Comparison of ENCODE assay signal across 1 cellular context in the genomic region with DNA sequence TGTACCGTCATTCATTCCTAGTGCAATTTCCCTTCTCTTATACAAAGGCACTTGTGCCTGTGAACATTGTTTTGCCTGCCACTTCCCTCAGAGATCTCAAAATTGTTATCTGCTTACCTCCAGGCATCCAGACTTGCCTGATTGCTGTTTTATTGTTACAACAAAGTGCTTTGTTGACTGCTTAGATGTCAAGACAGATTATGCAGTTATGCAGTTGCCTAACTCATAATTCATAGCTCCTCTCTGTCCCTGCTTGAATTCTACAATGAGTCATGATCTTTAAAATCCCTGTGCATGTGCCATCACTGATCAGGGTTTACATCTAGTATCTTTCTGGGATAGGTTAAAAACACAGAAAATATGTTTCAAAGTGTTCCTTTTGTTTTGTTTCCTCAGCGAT.
A peak's percentile ranks its signal among the peaks of the same experiment; 100 is the strongest.
TF ChIP-seq lines count a peak whose summit lies in the region.

No MANE protein-coding gene starts in this region.

TF ChIP-seq in HEK293, 187 proteins besides CTCF, POLR2A, EP300 and RAD21 (continued from another document):
- TF ChIP-seq ZNF530 (tag by site-specific recombination; IDR thresholded peaks at IDR 0.05; ENCODE audit: low read depth) (no peak), SCRT2 (tag by site-specific recombination; IDR thresholded peaks at IDR 0.05) (no peak), ZNF473 (tag by site-specific recombination; IDR thresholded peaks at IDR 0.05) (no peak), OSR2 (tag by site-specific recombination; IDR thresholded peaks at IDR 0.05) (peak; percentile 61), ZSCAN30 (tag by site-specific recombination; IDR thresholded peaks at IDR 0.05) (no peak), REPIN1 (tag by site-specific recombination; IDR thresholded peaks at IDR 0.05; ENCODE audit: low read depth) (no peak), EGR2 (tag by site-specific recombination; IDR thresholded peaks at IDR 0.05; ENCODE audit: low read depth) (no peak), ZNF843 (tag by site-specific recombination; IDR thresholded peaks at IDR 0.05) (no peak), ZNF626 (tag by site-specific recombination; IDR thresholded peaks at IDR 0.05) (no peak), ZNF133 (tag by site-specific recombination; IDR thresholded peaks at IDR 0.05) (no peak)
- TF ChIP-seq, protein P1, sequence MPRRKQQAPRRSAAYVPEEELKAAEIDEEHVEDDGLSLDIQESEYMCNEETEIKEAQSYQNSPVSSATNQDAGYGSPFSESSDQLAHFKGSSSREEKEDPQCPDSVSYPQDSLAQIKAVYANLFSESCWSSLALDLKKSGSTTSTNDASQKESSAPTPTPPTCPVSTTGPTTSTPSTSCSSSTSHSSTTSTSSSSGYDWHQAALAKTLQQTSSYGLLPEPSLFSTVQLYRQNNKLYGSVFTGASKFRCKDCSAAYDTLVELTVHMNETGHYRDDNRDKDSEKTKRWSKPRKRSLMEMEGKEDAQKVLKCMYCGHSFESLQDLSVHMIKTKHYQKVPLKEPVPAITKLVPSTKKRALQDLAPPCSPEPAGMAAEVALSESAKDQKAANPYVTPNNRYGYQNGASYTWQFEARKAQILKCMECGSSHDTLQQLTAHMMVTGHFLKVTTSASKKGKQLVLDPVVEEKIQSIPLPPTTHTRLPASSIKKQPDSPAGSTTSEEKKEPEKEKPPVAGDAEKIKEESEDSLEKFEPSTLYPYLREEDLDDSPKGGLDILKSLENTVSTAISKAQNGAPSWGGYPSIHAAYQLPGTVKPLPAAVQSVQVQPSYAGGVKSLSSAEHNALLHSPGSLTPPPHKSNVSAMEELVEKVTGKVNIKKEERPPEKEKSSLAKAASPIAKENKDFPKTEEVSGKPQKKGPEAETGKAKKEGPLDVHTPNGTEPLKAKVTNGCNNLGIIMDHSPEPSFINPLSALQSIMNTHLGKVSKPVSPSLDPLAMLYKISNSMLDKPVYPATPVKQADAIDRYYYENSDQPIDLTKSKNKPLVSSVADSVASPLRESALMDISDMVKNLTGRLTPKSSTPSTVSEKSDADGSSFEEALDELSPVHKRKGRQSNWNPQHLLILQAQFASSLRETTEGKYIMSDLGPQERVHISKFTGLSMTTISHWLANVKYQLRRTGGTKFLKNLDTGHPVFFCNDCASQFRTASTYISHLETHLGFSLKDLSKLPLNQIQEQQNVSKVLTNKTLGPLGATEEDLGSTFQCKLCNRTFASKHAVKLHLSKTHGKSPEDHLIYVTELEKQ (tag by site-specific recombination; IDR thresholded peaks at IDR 0.05; ENCODE audit: borderline replicate concordance), result peak; percentile 25; the same call in 1 of the 2 replicates
- TF ChIP-seq, protein P2, sequence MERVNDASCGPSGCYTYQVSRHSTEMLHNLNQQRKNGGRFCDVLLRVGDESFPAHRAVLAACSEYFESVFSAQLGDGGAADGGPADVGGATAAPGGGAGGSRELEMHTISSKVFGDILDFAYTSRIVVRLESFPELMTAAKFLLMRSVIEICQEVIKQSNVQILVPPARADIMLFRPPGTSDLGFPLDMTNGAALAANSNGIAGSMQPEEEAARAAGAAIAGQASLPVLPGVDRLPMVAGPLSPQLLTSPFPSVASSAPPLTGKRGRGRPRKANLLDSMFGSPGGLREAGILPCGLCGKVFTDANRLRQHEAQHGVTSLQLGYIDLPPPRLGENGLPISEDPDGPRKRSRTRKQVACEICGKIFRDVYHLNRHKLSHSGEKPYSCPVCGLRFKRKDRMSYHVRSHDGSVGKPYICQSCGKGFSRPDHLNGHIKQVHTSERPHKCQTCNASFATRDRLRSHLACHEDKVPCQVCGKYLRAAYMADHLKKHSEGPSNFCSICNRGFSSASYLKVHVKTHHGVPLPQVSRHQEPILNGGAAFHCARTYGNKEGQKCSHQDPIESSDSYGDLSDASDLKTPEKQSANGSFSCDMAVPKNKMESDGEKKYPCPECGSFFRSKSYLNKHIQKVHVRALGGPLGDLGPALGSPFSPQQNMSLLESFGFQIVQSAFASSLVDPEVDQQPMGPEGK (tag by site-specific recombination; IDR thresholded peaks at IDR 0.05), result no peak
- TF ChIP-seq, protein P3, sequence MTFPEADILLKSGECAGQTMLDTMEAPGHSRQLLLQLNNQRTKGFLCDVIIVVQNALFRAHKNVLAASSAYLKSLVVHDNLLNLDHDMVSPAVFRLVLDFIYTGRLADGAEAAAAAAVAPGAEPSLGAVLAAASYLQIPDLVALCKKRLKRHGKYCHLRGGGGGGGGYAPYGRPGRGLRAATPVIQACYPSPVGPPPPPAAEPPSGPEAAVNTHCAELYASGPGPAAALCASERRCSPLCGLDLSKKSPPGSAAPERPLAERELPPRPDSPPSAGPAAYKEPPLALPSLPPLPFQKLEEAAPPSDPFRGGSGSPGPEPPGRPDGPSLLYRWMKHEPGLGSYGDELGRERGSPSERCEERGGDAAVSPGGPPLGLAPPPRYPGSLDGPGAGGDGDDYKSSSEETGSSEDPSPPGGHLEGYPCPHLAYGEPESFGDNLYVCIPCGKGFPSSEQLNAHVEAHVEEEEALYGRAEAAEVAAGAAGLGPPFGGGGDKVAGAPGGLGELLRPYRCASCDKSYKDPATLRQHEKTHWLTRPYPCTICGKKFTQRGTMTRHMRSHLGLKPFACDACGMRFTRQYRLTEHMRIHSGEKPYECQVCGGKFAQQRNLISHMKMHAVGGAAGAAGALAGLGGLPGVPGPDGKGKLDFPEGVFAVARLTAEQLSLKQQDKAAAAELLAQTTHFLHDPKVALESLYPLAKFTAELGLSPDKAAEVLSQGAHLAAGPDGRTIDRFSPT (tag by site-specific recombination; IDR thresholded peaks at IDR 0.05), result 0 out of 2 replicates have a peak, but pooled peaks have one; percentile 21
